22 cellular contexts compared by ENCODE assay signal in genomic region chr13:77915676-77916075, GRCh38. TPM values are rescaled to one million over a fixed set of nuclear protein-coding genes. Genes with fewer than 3 reads are reported as not detected.
A peak's percentile ranks its signal among the peaks of the same experiment; 100 is the strongest.
DNase-seq lines count a peak whose midpoint lies in the region; ATAC-seq and TF ChIP-seq lines count a peak whose summit lies in the region.
"Had no signal": no experiment of that assay in that cellular context is flagged by ENCODE, and none has a peak within 500 bp of the region (broad histone marks: within the 10 kb centered on the region; RNA-seq: fewer than 3 reads in every experiment).

No MANE protein-coding gene starts in this region.

- intact Hi-C loops in left cardiac atrium (cut with DNase I) = loop anchor here in 1 of 2 donors (5.0 to 10.0 kb wide), 4 partner anchors 51 to 207 kb away; no protein-coding TSS in a partner anchor

- H3K4me1 Mint-ChIP-seq in nephron = peaks cover 15% of the 10 kb centered on the region
- no peaks in the 10 kb centered on the region for H3K4me1 Mint-ChIP-seq in stimulated activated naive CD8-positive, alpha-beta T cell treated with anti-CD3 and anti-CD28 coated beads, Interleukin-15, amount 100 ng/mL, for 72 hours
- H3K4me1 Mint-ChIP-seq: central memory CD8-positive, alpha-beta T cell had no signal

- no peaks in the 10 kb centered on the region for H4K20me1 ChIP-seq in hepatocyte (ENCODE audit: insufficient read depth, poor library complexity, severe bottlenecking)

- ATAC-seq in left cardiac atrium (no peak), GM21786 (IDR thresholded peaks at IDR 0.05; ENCODE audit: unreplicated experiment) (no peak)
- ATAC-seq in stimulated activated naive CD8-positive, alpha-beta T cell treated with anti-CD3 and anti-CD28 coated beads, Interleukin-15, amount 100 ng/mL, for 72 hours = no peak
- ATAC-seq: A549; activated CD8-positive, alpha-beta memory T cell treated with anti-CD3 and anti-CD28 coated beads, Interleukin-2, amount 10 ng/mL, durations not matched to agents 7 days and 5 days; foreskin keratinocyte; PC-3 had no signal

- H3K4me2 ChIP-seq in hepatocyte = peak overlapping the region; percentile 95
- H3K4me2 ChIP-seq: A549 had no signal

- H3K9me2 ChIP-seq in hepatocyte (replicated peaks; ENCODE audit: insufficient read depth) = no peaks in the 10 kb centered on the region

- peaks cover 0 to 7% of the 10 kb centered on the region in 2 donors for H3K4me1 ChIP-seq in right atrium auricular region
- peaks cover 9% of the 10 kb centered on the region for H3K4me1 ChIP-seq in hepatocyte (ENCODE audit: insufficient read depth)
- H3K4me1 ChIP-seq: A549, foreskin keratinocyte, HAP-1 had no signal

- H3K9me3 ChIP-seq in right atrium auricular region (no peaks in the 10 kb centered on the region), hepatocyte (ENCODE audit: low read depth) (no peaks in the 10 kb centered on the region)
- H3K9me3 ChIP-seq: A549, HAP-1 had no signal

- DNase-seq in right atrium auricular region (ENCODE audit: low spot score) (no peak), left cardiac atrium (no peak), hepatocyte (ENCODE audit: low spot score) (no peak), DMS153 treated with DMSO at 0.1 percent for 48 hours (lab: John Stamatoyannopoulos, UW; ENCODE audit: unreplicated experiment) (no peak), NCI-H1048 (lab: John Stamatoyannopoulos, UW) (no peak)
- DNase-seq in stimulated activated naive CD8-positive, alpha-beta T cell treated with anti-CD3 and anti-CD28 coated beads, Interleukin-15, amount 100 ng/mL, for 72 hours = no peak
- DNase-seq: activated CD8-positive, alpha-beta memory T cell treated with anti-CD3 and anti-CD28 coated beads, Interleukin-2, amount 10 ng/mL, durations not matched to agents 7 days and 5 days; activated effector memory CD4-positive, alpha-beta T cell treated with Interleukin-2 at 50 U/mL for 16 hours; endodermal cell; foreskin keratinocyte; NCI-H1417 treated with DMSO at 0.1 percent for 48 hours; NCI-H69; occipital lobe; PC-3; stimulated activated CD4-positive, alpha-beta T cell treated with anti-CD3 and anti-CD28 coated beads, Interleukin-2, amount 100 ng/mL, for 24 hours had no signal

- no peaks in the 10 kb centered on the region for H3K36me3 Mint-ChIP-seq in nephron (ENCODE audit: low read depth)
- H3K36me3 Mint-ChIP-seq: activated CD8-positive, alpha-beta memory T cell treated with anti-CD3 and anti-CD28 coated beads, Interleukin-2, amount 10 ng/mL, durations not matched to agents 7 days and 5 days had no signal

- H3K27me3 ChIP-seq in right atrium auricular region (no peaks in the 10 kb centered on the region), hepatocyte (peaks cover 8% of the 10 kb centered on the region)

- no peaks in the 10 kb centered on the region for H3K79me2 ChIP-seq in hepatocyte

- TF ChIP-seq CTCF in right atrium auricular region (IDR thresholded peaks at IDR 0.05) (no peak), hepatocyte (IDR thresholded peaks at IDR 0.05; ENCODE audit: poor library complexity) (no peak), nephron (IDR thresholded peaks at IDR 0.05; ENCODE audit: unreplicated experiment in 3 of 3) (no peak)

- no peak overlapping the region for H2AFZ ChIP-seq in hepatocyte

- H3K9me3 Mint-ChIP-seq in nephron = peaks cover 3% of the 10 kb centered on the region
- no peaks in the 10 kb centered on the region for H3K9me3 Mint-ChIP-seq in stimulated activated naive CD8-positive, alpha-beta T cell treated with anti-CD3 and anti-CD28 coated beads, Interleukin-15, amount 100 ng/mL, for 72 hours
- H3K9me3 Mint-ChIP-seq: central memory CD8-positive, alpha-beta T cell; endodermal cell; T-helper 2 cell treated with Interferon-gamma antibody and Interleukin-4, amounts not matched to agents 5 μg/mL and 100 μg/mL, for 36 hours had no signal

- 100% methylated on average over 1 of the region's 1 CpG for WGBS in hepatocyte (ENCODE audit: low lambda C conversion rate, missing lambda C conversion rate)

- H3K4me3 ChIP-seq in right atrium auricular region = peak overlapping the region; percentile 59 to 74
- H3K4me3 ChIP-seq in hepatocyte = no peak overlapping the region
- H3K4me3 ChIP-seq: A549, HAP-1 had no signal

- H3K27me3 Mint-ChIP-seq in nephron (ENCODE audit: low read depth) = peaks cover 4% of the 10 kb centered on the region
- H3K27me3 Mint-ChIP-seq in stimulated activated naive CD8-positive, alpha-beta T cell treated with anti-CD3 and anti-CD28 coated beads, Interleukin-15, amount 100 ng/mL, for 72 hours = no peaks in the 10 kb centered on the region

- H3K36me3 ChIP-seq in right atrium auricular region = no peaks in the 10 kb centered on the region
- H3K36me3 ChIP-seq in hepatocyte (replicated peaks; ENCODE audit: insufficient read depth, low read depth) = no peaks in the 10 kb centered on the region
- H3K36me3 ChIP-seq: HAP-1 had no signal

- H3K4me3 Mint-ChIP-seq in nephron = no peak overlapping the region
- H3K4me3 Mint-ChIP-seq in stimulated activated naive CD8-positive, alpha-beta T cell treated with anti-CD3 and anti-CD28 coated beads, Interleukin-15, amount 100 ng/mL, for 72 hours = no peak overlapping the region
- H3K4me3 Mint-ChIP-seq: activated CD8-positive, alpha-beta memory T cell treated with anti-CD3 and anti-CD28 coated beads, Interleukin-2, amount 10 ng/mL, durations not matched to agents 7 days and 5 days; central memory CD8-positive, alpha-beta T cell; endodermal cell; T-helper 2 cell treated with Interferon-gamma antibody and Interleukin-4, amounts not matched to agents 5 μg/mL and 100 μg/mL, for 36 hours had no signal

- H3K27ac ChIP-seq in right atrium auricular region (peak overlapping the region; percentile 47 to 83), hepatocyte (no peak overlapping the region)
- H3K27ac ChIP-seq: A549, C4-2B, foreskin keratinocyte had no signal

- peak overlapping the region; percentile 4 to 56 (median 25) for H3K27ac Mint-ChIP-seq in nephron
- H3K27ac Mint-ChIP-seq in stimulated activated naive CD8-positive, alpha-beta T cell treated with anti-CD3 and anti-CD28 coated beads, Interleukin-15, amount 100 ng/mL, for 72 hours = no peak overlapping the region
- H3K27ac Mint-ChIP-seq: activated CD8-positive, alpha-beta memory T cell treated with anti-CD3 and anti-CD28 coated beads, Interleukin-2, amount 10 ng/mL, durations not matched to agents 7 days and 5 days; endodermal cell; T-helper 2 cell treated with Interferon-gamma antibody and Interleukin-4, amounts not matched to agents 5 μg/mL and 100 μg/mL, for 36 hours had no signal

RNA-seq across cellular contexts. Expression of gene EDNRB, which starts 3.0 kb away (rescaled TPM):
- total RNA-seq in right atrium auricular region (10 to 100 TPM; 52.1 to 68.0 TPM), left cardiac atrium (10 to 100 TPM; 29.5 to 54.3 TPM), hepatocyte (34.6 and 37.2 TPM in 2 replicates)
- polyA plus RNA-seq in hepatocyte = 16.9 and 18.3 TPM in 2 replicates
- total RNA-seq: activated CD8-positive, alpha-beta memory T cell treated with anti-CD3 and anti-CD28 coated beads, Interleukin-2, amount 10 ng/mL, durations not matched to agents 7 days and 5 days; foreskin keratinocyte; PC-3 had no signal
- polyA plus RNA-seq: A549, foreskin keratinocyte had no signal

Comparison
In these comparisons a context has a peak if more than half of its experiments do, and no peak if none do; other contexts are left out.
1. H3K27ac Mint-ChIP-seq: peak in nephron (3 of 3); none in stimulated activated naive CD8-positive, alpha-beta T cell treated with anti-CD3 and anti-CD28 coated beads, Interleukin-15, amount 100 ng/mL, for 72 hours (0 of 2).